Comparison of ENCODE assay signal across 17 cellular contexts in genomic region chr2:179338681-179339080, GRCh38.
DNase-seq lines count a peak whose midpoint lies in the region; ATAC-seq, FAIRE-seq and TF ChIP-seq lines count a peak whose summit lies in the region.
"Had no signal": no experiment of that assay in that cellular context is flagged by ENCODE, and none has a peak within 500 bp of the region (broad histone marks: within the 10 kb centered on the region; RNA-seq: fewer than 3 reads in every experiment).

No MANE protein-coding gene starts in this region.

- no peak for FAIRE-seq in pancreas (lab: Jason Lieb, UNC)

- no peaks in the 10 kb centered on the region for H3K27me3 ChIP-seq in pancreas
- H3K27me3 ChIP-seq in CD4-positive, alpha-beta memory T cell (ENCODE audit: insufficient read depth, low read length): no peaks in the 10 kb centered on the region
- H3K27me3 ChIP-seq: cardiac muscle cell, stomach had no signal

- no peaks in the 10 kb centered on the region for H3K36me3 Mint-ChIP-seq in natural killer cell
- H3K36me3 Mint-ChIP-seq in CD4-positive, alpha-beta memory T cell: no peaks in the 10 kb centered on the region

- CTCF ChIA-PET in CD4-positive, alpha-beta memory T cell (lab: Charles Lee; ENCODE audit: partially characterized antibody): no interaction called here

- H3K27ac Mint-ChIP-seq in natural killer cell: no peak overlapping the region
- no peak overlapping the region for H3K27ac Mint-ChIP-seq in CD4-positive, alpha-beta memory T cell

- peaks cover 0 to 4% (median 0%) of the 10 kb centered on the region in 3 donors for H3K4me1 ChIP-seq in pancreas
- H3K4me1 ChIP-seq in CD4-positive, alpha-beta memory T cell (ENCODE audit: insufficient read depth, low read length): no peaks in the 10 kb centered on the region

- H3K4me3 Mint-ChIP-seq in natural killer cell: no peak overlapping the region
- no peak overlapping the region for H3K4me3 Mint-ChIP-seq in CD4-positive, alpha-beta memory T cell

- H3K4me1 Mint-ChIP-seq in natural killer cell: no peaks in the 10 kb centered on the region
- H3K4me1 Mint-ChIP-seq in CD4-positive, alpha-beta memory T cell: peaks cover 0 to 3% (median 0%) of the 10 kb centered on the region in 4 donors

- H3K27ac ChIP-seq in pancreas: no peak overlapping the region
- no peak overlapping the region for H3K27ac ChIP-seq in CD4-positive, alpha-beta memory T cell (ENCODE audit: low read depth, low read length)
- H3K27ac ChIP-seq: cardiac muscle cell had no signal

- H3K36me3 ChIP-seq in pancreas: no peaks in the 10 kb centered on the region
- H3K36me3 ChIP-seq in CD4-positive, alpha-beta memory T cell (ENCODE audit: insufficient read depth, low read length): no peaks in the 10 kb centered on the region
- H3K36me3 ChIP-seq: cardiac muscle cell, stomach had no signal

- peaks cover 3 to 6% of the 10 kb centered on the region in 2 donors for H3K27me3 Mint-ChIP-seq in natural killer cell (ENCODE audit: low read depth in 2 of 2)
- H3K27me3 Mint-ChIP-seq in CD4-positive, alpha-beta memory T cell: no peaks in the 10 kb centered on the region

- POLR2A ChIA-PET in CD4-positive, alpha-beta memory T cell (lab: Charles Lee; ENCODE audit: partially characterized antibody): no interaction called here

- WGBS in pancreas, 2 donors: 91 to 93% methylated on average over 3 of the region's 3 CpGs

- DNase-seq in AG10803 (ENCODE audit: low read depth): peak; percentile 74
- DNase-seq in OCI-M1 (lab: John Stamatoyannopoulos, UW): peak; percentile 10
- peak; percentile 67 for DNase-seq in fibroblast of villous mesenchyme (ENCODE audit: low read depth)
- no peak for DNase-seq in pancreas
- no peak for DNase-seq in ecto neural progenitor cell (ENCODE audit: low spot score)
- DNase-seq in GM10266 (ENCODE audit: extremely low spot score): no peak
- DNase-seq in natural killer cell: no peak
- no peak for DNase-seq in CD4-positive, alpha-beta memory T cell
- DNase-seq: activated CD4-positive, CD25-positive, alpha-beta regulatory T cell; activated naive CD4-positive, alpha-beta T cell treated with Interleukin-2 at 50 U/mL for 16 hours; Calu3; NCI-H1694 treated with DMSO at 0.1 percent for 48 hours; NCI-H524; stomach; T-helper 1 cell had no signal

- TF ChIP-seq CTCF in AG10803 (conservative IDR thresholded peaks at IDR 0.05; ENCODE audit: low read length) (no peak), fibroblast of villous mesenchyme (IDR thresholded peaks at IDR 0.05; ENCODE audit: insufficient read depth, low read depth, low read length) (no peak), pancreas (IDR thresholded peaks at IDR 0.05) (no peak), GM10266 (IDR thresholded peaks at IDR 0.05; ENCODE audit: control insufficient read depth, insufficient read depth, low read depth, missing control alignments) (no peak), natural killer cell (IDR thresholded peaks at IDR 0.05) (no peak)

- H3K9me3 ChIP-seq in pancreas: no peaks in the 10 kb centered on the region
- no peaks in the 10 kb centered on the region for H3K9me3 ChIP-seq in CD4-positive, alpha-beta memory T cell (ENCODE audit: control insufficient read depth in 1 of 2, low read length in 2 of 2)
- H3K9me3 ChIP-seq: stomach had no signal

- H3K9me3 Mint-ChIP-seq in natural killer cell: no peaks in the 10 kb centered on the region
- no peaks in the 10 kb centered on the region for H3K9me3 Mint-ChIP-seq in CD4-positive, alpha-beta memory T cell

- intact Hi-C loops in pancreas (cut with DNase I) (no loop called here), natural killer cell (cut with micrococcal nuclease) (no loop called here)
- intact Hi-C loops in CD4-positive, alpha-beta memory T cell (cut with micrococcal nuclease): no loop called here

- ATAC-seq in pancreas (peak in 3 of 4 donors; percentile 43 to 57 (median 51)), natural killer cell (no peak)
- ATAC-seq: Panc1 had no signal

- H3K4me3 ChIP-seq in AG10803 (ENCODE audit: low read length) (no peak overlapping the region), fibroblast of villous mesenchyme (ENCODE audit: low read depth, low read length) (no peak overlapping the region), pancreas (no peak overlapping the region)
- H3K4me3 ChIP-seq in CD4-positive, alpha-beta memory T cell (ENCODE audit: low read length in 2 of 2): no peak overlapping the region
- H3K4me3 ChIP-seq: cardiac muscle cell, stomach had no signal

Comparison
In these comparisons a context has a peak if more than half of its experiments do, and no peak if none do; other contexts are left out.
1. DNase-seq: peak in AG10803 (single experiment), OCI-M1 (single experiment) and fibroblast of villous mesenchyme (single experiment); none in pancreas (0 of 6), ecto neural progenitor cell (single experiment), GM10266 (single experiment), natural killer cell (single experiment) and CD4-positive, alpha-beta memory T cell (0 of 5).
2. ATAC-seq: peak in pancreas (3 of 4); none in natural killer cell (0 of 3).